In genomic region chr2:197293252-197294007, GRCh38 we compare ENCODE assay signal across 8 cellular contexts. TPM values are rescaled to one million over a fixed set of nuclear protein-coding genes. Genes with fewer than 3 reads are reported as not detected.
DNase-seq lines count a peak whose midpoint lies in the region; ATAC-seq and TF ChIP-seq lines count a peak whose summit lies in the region.

No MANE protein-coding gene starts in this region.

- H3K27me3 ChIP-seq in PC-9 (ENCODE audit: insufficient read depth, low read depth) = no peaks in the 10 kb centered on the region

- H3F3A ChIP-seq in PC-9 (ENCODE audit: insufficient read depth, low read depth) = no peaks in the 10 kb centered on the region

- no peak overlapping the region for H3K27ac ChIP-seq in PC-9

- H3K9me3 ChIP-seq in mucosa of descending colon = no peaks in the 10 kb centered on the region
- H3K9me3 ChIP-seq in PC-9 (ENCODE audit: insufficient read depth, low read depth) = 0 out of 2 replicates have a peak, but pooled peaks cover 5% of the 10 kb centered on the region

- CTCF ChIA-PET in PC-9 (lab: Charles Lee) = no interaction called here

- DNase-seq in T-helper 22 cell (ENCODE audit: low read depth) = peak; percentile 38
- no peak for DNase-seq in mucosa of descending colon
- DNase-seq in PC-9 = no peak
- no peak for DNase-seq in cerebellar cortex (ENCODE audit: low spot score)

- H3K9me2 ChIP-seq in PC-9 (ENCODE audit: insufficient read depth) = no peaks in the 10 kb centered on the region; the same call in 1 of the 2 replicates

- intact Hi-C loops in mucosa of descending colon (cut with DNase I, micrococcal nuclease) (no loop called here), PC-9 (cut with micrococcal nuclease; ENCODE audit: unreplicated experiment) (no loop called here)

- no peaks in the 10 kb centered on the region for H3K79me2 ChIP-seq in PC-9 (ENCODE audit: low read depth)

- BruUV-seq in PC-9 (replicated peaks; lab: Mats Ljungman, UMichigan) = no TSS peak

- H3K4me3 ChIP-seq in mucosa of descending colon (no peak overlapping the region), PC-9 (no peak overlapping the region)

- H4K20me1 ChIP-seq in PC-9 (ENCODE audit: insufficient read depth) = no peaks in the 10 kb centered on the region

- TF ChIP-seq CTCF in mucosa of descending colon (IDR thresholded peaks at IDR 0.05) (no peak), PC-9 (conservative IDR thresholded peaks at IDR 0.05) (no peak)

- ATAC-seq in GM18520 (IDR thresholded peaks at IDR 0.05; ENCODE audit: unreplicated experiment) = peak; percentile 28
- ATAC-seq in HG02938 (IDR thresholded peaks at IDR 0.05; ENCODE audit: unreplicated experiment) = peak; percentile 32
- ATAC-seq in mucosa of descending colon = peak; percentile 51
- ATAC-seq in HG02970 (IDR thresholded peaks at IDR 0.05; ENCODE audit: low FRiP score, unreplicated experiment) = no peak
- ATAC-seq in esophagus mucosa = no peak

- POLR2A ChIA-PET in PC-9 (lab: Charles Lee; ENCODE audit: unreplicated experiment) = no interaction called here

- H3K4me1 ChIP-seq in mucosa of descending colon (ENCODE audit: low read depth) = no peaks in the 10 kb centered on the region
- H3K4me1 ChIP-seq in PC-9 (replicated peaks; ENCODE audit: insufficient read depth) = no peaks in the 10 kb centered on the region

- no peak overlapping the region for H2AFZ ChIP-seq in PC-9

- H3K36me3 ChIP-seq in mucosa of descending colon (ENCODE audit: low read depth) (no peaks in the 10 kb centered on the region), PC-9 (ENCODE audit: low read depth) (no peaks in the 10 kb centered on the region)

- H3K4me2 ChIP-seq in PC-9 = no peak overlapping the region

RNA-seq across cellular contexts. Expression of gene ANKRD44, which starts 17.1 kb away (rescaled TPM):
- total RNA-seq in mucosa of descending colon (10 to 100 TPM in 2 of 3 donors, 1 to 10 TPM in 1; 9.7 to 25.7 (median 13.7) TPM), esophagus mucosa (6.8 TPM), PC-9 (2021) (1.7 and 3.4 TPM in 2 replicates)

Comparison
In these comparisons a context has a peak if more than half of its experiments do, and no peak if none do; other contexts are left out.
1. ATAC-seq: peak in GM18520 (single experiment), HG02938 (single experiment) and mucosa of descending colon (single experiment); none in HG02970 (single experiment) and esophagus mucosa (single experiment).